Comparison of ENCODE assay signal across 29 cellular contexts in genomic region chr18:60943297-60943696, GRCh38.
"Had no signal": no experiment of that assay in that cellular context is flagged by ENCODE, and none has a peak within 500 bp of the region (broad histone marks: within the 10 kb centered on the region; RNA-seq: fewer than 3 reads in every experiment).

No MANE protein-coding gene starts in this region.

- H3K4me3 ChIP-seq: coronary artery, esophagus muscularis mucosa, gastrocnemius medialis, heart left ventricle had no signal

- DNase-seq: activated CD4-positive, alpha-beta memory T cell treated with anti-CD3 and anti-CD28 coated beads for 36 hours; activated CD4-positive, alpha-beta T cell treated with anti-CD3 and anti-CD28 coated beads for 36 hours; activated CD4-positive, alpha-beta T cell treated with anti-CD3 and anti-CD28 coated beads, Interleukin-2, amount 10 ng/mL, durations not matched to agents 24 days and 14 days; activated CD4-positive, CD25-positive, alpha-beta regulatory T cell; activated CD4-positive, CD25-positive, alpha-beta regulatory T cell treated with anti-CD3 and anti-CD28 coated beads, Interleukin-2, amount 50 U/mL, for 72 hours; activated CD8-positive, alpha-beta memory T cell treated with anti-CD3 and anti-CD28 coated beads, Interleukin-2, amount 10 ng/mL, durations not matched to agents 7 days and 5 days; activated CD8-positive, alpha-beta memory T cell treated with anti-CD3 and anti-CD28 coated beads, Interleukin-2, amount 50 U/mL, for 4 hours; activated CD8-positive, alpha-beta T cell treated with anti-CD3 and anti-CD28 coated beads, Interleukin-2, amount 10 ng/mL, durations not matched to agents 7 days and 5 days; activated effector memory CD4-positive, alpha-beta T cell treated with Interleukin-2 at 50 U/mL for 16 hours; activated gamma-delta T cell treated with Interleukin-2 at 50 U/mL for 16 hours; activated naive CD4-positive, alpha-beta T cell treated with anti-CD3 and anti-CD28 coated beads, Interleukin-2, amount 50 U/mL, for 16 hours; activated naive CD4-positive, alpha-beta T cell treated with Interleukin-2 at 50 U/mL for 16 hours; activated T-cell treated with anti-CD3 and anti-CD28 coated beads, Interleukin-2, amount 50 U/mL, for 24 hours; activated T-cell treated with anti-CD3 and anti-CD28 coated beads, Interleukin-2, amount 50 U/mL, for 72 hours; amniotic stem cell; anterior cingulate cortex; brain microvascular endothelial cell; dermis blood vessel endothelial cell; effector CD4-positive, alpha-beta T cell; effector memory CD8-positive, alpha-beta T cell; erythroblast; foreskin keratinocyte; gastrocnemius medialis; glutamatergic neuron; heart left ventricle; T-helper 17 cell; T1000 had no signal

- H3K27me3 ChIP-seq: brain microvascular endothelial cell, esophagus muscularis mucosa, foreskin keratinocyte, gastrocnemius medialis had no signal

- H3K9me3 ChIP-seq: esophagus muscularis mucosa, gastrocnemius medialis had no signal

- H3K4me1 ChIP-seq: esophagus muscularis mucosa, foreskin keratinocyte, gastrocnemius medialis, heart left ventricle had no signal

- H3K27ac ChIP-seq: brain microvascular endothelial cell, coronary artery, esophagus muscularis mucosa, foreskin keratinocyte, gastrocnemius medialis, heart left ventricle had no signal

- H3K36me3 ChIP-seq: brain microvascular endothelial cell, esophagus muscularis mucosa, gastrocnemius medialis, heart left ventricle had no signal
